ENCODE assay signal across 23 cellular contexts in genomic region chr6:84002226-84002625, GRCh38. TPM values are rescaled to one million over a fixed set of nuclear protein-coding genes. Genes with fewer than 3 reads are reported as not detected.
"Had no signal": no experiment of that assay in that cellular context is flagged by ENCODE, and none has a peak within 500 bp of the region (broad histone marks: within the 10 kb centered on the region; RNA-seq: fewer than 3 reads in every experiment).

No MANE protein-coding gene starts in this region.

- H2AFZ ChIP-seq: PC-9 had no signal

- H3K27me3 ChIP-seq: adrenal gland had no signal

- H3K36me3 ChIP-seq: adrenal gland, WERI-Rb-1 had no signal

- H3K4me1 ChIP-seq: adrenal gland had no signal

- H3K4me2 ChIP-seq: PC-9 had no signal

- FAIRE-seq: colon had no signal

- DNase-seq: activated CD4-positive, alpha-beta T cell treated with anti-CD3 and anti-CD28 coated beads for 4 hours; activated CD8-positive, alpha-beta memory T cell treated with anti-CD3 and anti-CD28 coated beads, Interleukin-2, amount 50 U/mL, for 4 hours; activated CD8-positive, alpha-beta T cell treated with anti-CD3 and anti-CD28 coated beads for 36 hours; activated naive CD4-positive, alpha-beta T cell treated with anti-CD3 and anti-CD28 coated beads, Interleukin-2, amount 50 U/mL, for 16 hours; activated naive CD8-positive, alpha-beta T cell treated with anti-CD3 and anti-CD28 coated beads, Interleukin-2, amount 10 ng/mL, durations not matched to agents 7 days and 5 days; adrenal gland; anterior cingulate cortex; cerebellar nuclear complex; MM.1S; NCI-H1048; NCI-H1930; NCI-H2227 treated with DMSO at 0.1 percent for 48 hours; NCI-H446 treated with DMSO at 0.1 percent for 48 hours; NCI-H526; NCI-H82; PC-9; SHP77 treated with DMSO at 0.1 percent for 48 hours; T-cell; T-helper 2 cell; T1000; WERI-Rb-1 had no signal

- H3K4me3 ChIP-seq: adrenal gland, PC-9 had no signal

- H3K9me3 ChIP-seq: adrenal gland had no signal

- H3K27ac ChIP-seq: adrenal gland, PC-9, WERI-Rb-1 had no signal

- ATAC-seq: activated CD4-positive, CD25-positive, alpha-beta regulatory T cell treated with anti-CD3 and anti-CD28 coated beads, Interleukin-2, amount 50 U/mL, for 24 hours; activated CD8-positive, alpha-beta T cell treated with anti-CD3 and anti-CD28 coated beads for 36 hours; T-cell had no signal

RNA-seq across cellular contexts. Expression of gene MRAP2, which starts 31.3 kb away (rescaled TPM):
- total RNA-seq: activated CD8-positive, alpha-beta T cell treated with anti-CD3 and anti-CD28 coated beads for 36 hours; activated naive CD8-positive, alpha-beta T cell treated with anti-CD3 and anti-CD28 coated beads, Interleukin-2, amount 10 ng/mL, durations not matched to agents 7 days and 5 days; PC-9; T-cell had no signal
